ENCODE assay signal across 1 cellular context in genomic region chr2:182541268-182541667, GRCh38.
TF ChIP-seq lines count a peak whose summit lies in the region.

No MANE protein-coding gene starts in this region.

TF ChIP-seq in SK-N-SH, 30 proteins besides CTCF, POLR2A, EP300 and RAD21 (continued from another document):
- TF ChIP-seq REST (IDR thresholded peaks at IDR 0.05; ENCODE audit: low read depth, low read length) (no peak), IRF3 (IDR thresholded peaks at IDR 0.05; ENCODE audit: low read depth, low read length) (no peak)
